8 cellular contexts compared by ENCODE assay signal in genomic region chr9:114382951-114383865, GRCh38. TPM values are rescaled to one million over a fixed set of nuclear protein-coding genes. Genes with fewer than 3 reads are reported as not detected.
DNase-seq lines count a peak whose midpoint lies in the region; ATAC-seq and TF ChIP-seq lines count a peak whose summit lies in the region.

No MANE protein-coding gene starts in this region.

- H3K27me3 ChIP-seq in gastrocnemius medialis = no peaks in the 10 kb centered on the region

- no peak for TF ChIP-seq CTCF in gastrocnemius medialis (IDR thresholded peaks at IDR 0.05 in 4 of 5, conservative IDR thresholded peaks at IDR 0.05 in 1 of 5)

- peak overlapping the region; percentile 76 for H3K4me3 ChIP-seq in Jurkat, Clone E6-1 (ENCODE audit: low read length)
- H3K4me3 ChIP-seq in gastrocnemius medialis = peak overlapping the region in 1 of 4 donors; percentile 15

- no peak for TF ChIP-seq POLR2A in gastrocnemius medialis (IDR thresholded peaks at IDR 0.05)

- DNase-seq in GM04503 (ENCODE audit: low read depth) (peak; percentile 83), activated T-cell treated with anti-CD3 and anti-CD28 coated beads for 4 hours (peak; percentile 54), foreskin melanocyte (peak; percentile 89), gastrocnemius medialis (peak in 1 of 2 donors; percentile 52), NCI-H748 treated with DMSO at 0.1 percent for 48 hours (lab: John Stamatoyannopoulos, UW) (no peak), 8988T (no peak), NCI-H146 treated with DMSO at 0.1 percent for 48 hours (lab: John Stamatoyannopoulos, UW; ENCODE audit: unreplicated experiment) (no peak)
- no peak for DNase-seq in Jurkat, Clone E6-1 (ENCODE audit: low read depth, low spot score)

- no peaks in the 10 kb centered on the region for H3K36me3 ChIP-seq in gastrocnemius medialis

- in situ Hi-C loops in gastrocnemius medialis (cut with MboI; ENCODE audit: low sequenced_read_pairs in 4 of 4) = no loop called here

- intact Hi-C loops in gastrocnemius medialis (cut with DNase I; ENCODE audit: low total_unique reads) = no loop called here

- H3K27ac ChIP-seq in gastrocnemius medialis = peak overlapping the region; percentile 66 to 81 (median 78)

- ATAC-seq in gastrocnemius medialis = peak; percentile 49 to 60

- peaks cover 21% of the 10 kb centered on the region in 2 donors for H3K4me1 ChIP-seq in gastrocnemius medialis

- H3K9me3 ChIP-seq in gastrocnemius medialis = no peaks in the 10 kb centered on the region

RNA-seq across cellular contexts. Expression of gene AKNA, which starts 4.6 kb away (rescaled TPM):
- polyA plus RNA-seq in Jurkat, Clone E6-1 (2012; ENCODE audit: insufficient read depth, insufficient read length) = 45.2 TPM
- 1 to 10 TPM; 2.8 to 5.7 (median 3.8) TPM for total RNA-seq in gastrocnemius medialis

RNA-seq across cellular contexts. Expression of gene ORM2, which starts 53.5 kb away (rescaled TPM):
- polyA plus RNA-seq in Jurkat, Clone E6-1 (2012; ENCODE audit: insufficient read depth, insufficient read length) = not detected
- total RNA-seq in gastrocnemius medialis = 10 to 100 TPM in 1 of 4 donors, 1 to 10 TPM in 1, not detected in 2; 6.3 to 15.6 TPM

Comparison
In these comparisons a context has a peak if more than half of its experiments do, and no peak if none do; other contexts are left out.
1. DNase-seq: peak in GM04503 (single experiment), activated T-cell treated with anti-CD3 and anti-CD28 coated beads for 4 hours (single experiment) and foreskin melanocyte (single experiment); none in Jurkat, Clone E6-1 (single experiment), NCI-H748 treated with DMSO at 0.1 percent for 48 hours (single experiment), 8988T (single experiment) and NCI-H146 treated with DMSO at 0.1 percent for 48 hours (single experiment).